8 cellular contexts compared by ENCODE assay signal in genomic region chr3:17032407-17033034, GRCh38.
DNase-seq lines count a peak whose midpoint lies in the region; ATAC-seq and TF ChIP-seq lines count a peak whose summit lies in the region.

No MANE protein-coding gene starts in this region.

- H3K9me3 Mint-ChIP-seq in endodermal cell: no peaks in the 10 kb centered on the region
- no peaks in the 10 kb centered on the region for H3K9me3 Mint-ChIP-seq in activated CD4-positive, alpha-beta T cell treated with anti-CD3 and anti-CD28 coated beads, Interleukin-2, amount 10 ng/mL, durations not matched to agents 7 days and 5 days

- peaks cover 2% of the 10 kb centered on the region for H3K4me1 Mint-ChIP-seq in endodermal cell
- H3K4me1 Mint-ChIP-seq in activated CD4-positive, alpha-beta T cell treated with anti-CD3 and anti-CD28 coated beads, Interleukin-2, amount 10 ng/mL, durations not matched to agents 7 days and 5 days: peaks cover 61% of the 10 kb centered on the region

- H3K4me1 ChIP-seq in endodermal cell (ENCODE audit: control insufficient read depth, insufficient read depth, low read length): no peaks in the 10 kb centered on the region

- CTCF ChIA-PET in activated CD4-positive, alpha-beta T cell treated with anti-CD3 and anti-CD28 coated beads, Interleukin-2, amount 10 ng/mL, durations not matched to agents 7 days and 5 days (lab: Charles Lee): interaction anchor here (1.0 to 1.2 kb wide), 2 partner anchors 16 to 119 kb away, joined by 3 read pairs; no protein-coding TSS in a partner anchor

- DNase-seq in A172 (ENCODE audit: low spot score) (peak; percentile 53), NCI-H69 (lab: John Stamatoyannopoulos, UW) (peak; percentile 57), endodermal cell (no peak), midbrain (lab: John Stamatoyannopoulos, UW) (peak; percentile 42)
- no peak for DNase-seq in activated CD4-positive, alpha-beta T cell treated with anti-CD3 and anti-CD28 coated beads, Interleukin-2, amount 10 ng/mL, durations not matched to agents 7 days and 5 days

- WGBS in endodermal cell (ENCODE audit: insufficient coverage in 1 of 2, insufficient read length in 1 of 2), 2 experiments: 58 to 90% methylated on average over 2 to 3 of the region's 3 CpGs

- no peaks in the 10 kb centered on the region for H3K9me3 ChIP-seq in endodermal cell (ENCODE audit: control insufficient read depth, low read length)

- H3K27me3 ChIP-seq in endodermal cell (ENCODE audit: control insufficient read depth, insufficient read depth, low read length, poor library complexity, severe bottlenecking): no peaks in the 10 kb centered on the region

- H3K27ac Mint-ChIP-seq in endodermal cell: no peak overlapping the region
- H3K27ac Mint-ChIP-seq in activated CD4-positive, alpha-beta T cell treated with anti-CD3 and anti-CD28 coated beads, Interleukin-2, amount 10 ng/mL, durations not matched to agents 7 days and 5 days: no peak overlapping the region

- TF ChIP-seq CTCF in GM12874 (IDR thresholded peaks at IDR 0.05; ENCODE audit: insufficient read depth, low read depth, low read length): peak; percentile 48; the same call in 1 of the 2 replicates
- TF ChIP-seq CTCF in endodermal cell (conservative IDR thresholded peaks at IDR 0.05): peak; percentile 82

- no peak overlapping the region for H3K9ac ChIP-seq in endodermal cell (ENCODE audit: extremely low read depth, low read length, poor library complexity, severe bottlenecking)

- H3K4me3 ChIP-seq in endodermal cell (ENCODE audit: low read length): no peak overlapping the region

- POLR2A ChIA-PET in activated CD4-positive, alpha-beta T cell treated with anti-CD3 and anti-CD28 coated beads, Interleukin-2, amount 10 ng/mL, durations not matched to agents 7 days and 5 days (lab: Charles Lee): no interaction called here

- ATAC-seq in HG02885 (IDR thresholded peaks at IDR 0.05; ENCODE audit: poor library complexity, unreplicated experiment): no peak
- no peak for ATAC-seq in GM19324 (IDR thresholded peaks at IDR 0.05; ENCODE audit: low FRiP score, unreplicated experiment)

- H3K27ac ChIP-seq in endodermal cell (ENCODE audit: low read depth, low read length): no peak overlapping the region

- no peak overlapping the region for H3K4me3 Mint-ChIP-seq in endodermal cell
- no peak overlapping the region for H3K4me3 Mint-ChIP-seq in activated CD4-positive, alpha-beta T cell treated with anti-CD3 and anti-CD28 coated beads, Interleukin-2, amount 10 ng/mL, durations not matched to agents 7 days and 5 days

- no peaks in the 10 kb centered on the region for H3K36me3 Mint-ChIP-seq in endodermal cell (ENCODE audit: low read depth)
- H3K36me3 Mint-ChIP-seq in activated CD4-positive, alpha-beta T cell treated with anti-CD3 and anti-CD28 coated beads, Interleukin-2, amount 10 ng/mL, durations not matched to agents 7 days and 5 days (ENCODE audit: low read depth): peaks cover 28% of the 10 kb centered on the region

- peaks cover 2% of the 10 kb centered on the region for H3K27me3 Mint-ChIP-seq in endodermal cell (ENCODE audit: insufficient read depth)
- H3K27me3 Mint-ChIP-seq in activated CD4-positive, alpha-beta T cell treated with anti-CD3 and anti-CD28 coated beads, Interleukin-2, amount 10 ng/mL, durations not matched to agents 7 days and 5 days: no peaks in the 10 kb centered on the region

- no peaks in the 10 kb centered on the region for H3K36me3 ChIP-seq in endodermal cell (ENCODE audit: control insufficient read depth, insufficient read depth, low read length)

Comparison
In these comparisons a context has a peak if more than half of its experiments do, and no peak if none do; other contexts are left out.
1. DNase-seq: peak in A172 (single experiment), NCI-H69 (single experiment) and midbrain (single experiment); none in endodermal cell (single experiment) and activated CD4-positive, alpha-beta T cell treated with anti-CD3 and anti-CD28 coated beads, Interleukin-2, amount 10 ng/mL, durations not matched to agents 7 days and 5 days (single experiment).